In genomic region chr11:72793081-72793451, GRCh38 we compare ENCODE assay signal across 1 cellular context.
TF ChIP-seq lines count a peak whose summit lies in the region.

No MANE protein-coding gene starts in this region.

TF ChIP-seq in HepG2, 621 proteins besides CTCF, POLR2A, EP300 and RAD21:
- 0 out of 2 replicates have a peak, but pooled peaks have one; percentile 24 for TF ChIP-seq TARDBP (CRISPR knock-in tag; IDR thresholded peaks at IDR 0.05)
- no peak for TF ChIP-seq RXRA (CRISPR knock-in tag; IDR thresholded peaks at IDR 0.05)
- 0 out of 2 replicates have a peak, but pooled peaks have one; percentile 12 for TF ChIP-seq CSRNP1 (CRISPR knock-in tag; IDR thresholded peaks at IDR 0.05)
- 0 out of 2 replicates have a peak, but pooled peaks have one; percentile 11 for TF ChIP-seq SNAPC2 (CRISPR knock-in tag; IDR thresholded peaks at IDR 0.05)
- TF ChIP-seq ZNF605 (CRISPR knock-in tag; IDR thresholded peaks at IDR 0.05), result no peak
